ENCODE assay signal across 8 cellular contexts in genomic region chr1:151612506-151613274, GRCh38. TPM values are rescaled to one million over a fixed set of nuclear protein-coding genes. Genes with fewer than 3 reads are reported as not detected.
A peak's percentile ranks its signal among the peaks of the same experiment; 100 is the strongest.
DNase-seq lines count a peak whose midpoint lies in the region; ATAC-seq and TF ChIP-seq lines count a peak whose summit lies in the region.

No MANE protein-coding gene starts in this region.

- ATAC-seq in CD8-positive, alpha-beta T cell: peak; percentile 17
- ATAC-seq in GM21529 (IDR thresholded peaks at IDR 0.05; ENCODE audit: unreplicated experiment): peak; percentile 20
- peak; percentile 13 for ATAC-seq in activated naive CD8-positive, alpha-beta T cell treated with anti-CD3 and anti-CD28 coated beads, Interleukin-2, amount 10 ng/mL, durations not matched to agents 7 days and 5 days (ENCODE audit: low read depth)
- ATAC-seq in left ventricle myocardium superior: peak; percentile 42
- ATAC-seq in psoas muscle: peak; percentile 11 to 25 (median 20)
- no peak for ATAC-seq in GM18517 (IDR thresholded peaks at IDR 0.05; ENCODE audit: unreplicated experiment)
- no peak for ATAC-seq in HG02840 (IDR thresholded peaks at IDR 0.05; ENCODE audit: low FRiP score, unreplicated experiment)

- peak overlapping the region; percentile 93 for H3K4me3 ChIP-seq in CD8-positive, alpha-beta T cell (ENCODE audit: low read depth, low read length)
- H3K4me3 ChIP-seq in psoas muscle: peak overlapping the region; percentile 98

- DNase-seq in CD8-positive, alpha-beta T cell: peak in 4 of 7 experiments; percentile 2 to 34 (median 12)
- DNase-seq in NCI-H345 treated with DMSO at 0.1 percent for 48 hours (lab: John Stamatoyannopoulos, UW; ENCODE audit: unreplicated experiment): peak; percentile 26
- no peak for DNase-seq in activated naive CD8-positive, alpha-beta T cell treated with anti-CD3 and anti-CD28 coated beads, Interleukin-2, amount 10 ng/mL, durations not matched to agents 7 days and 5 days
- no peak for DNase-seq in left ventricle myocardium superior
- DNase-seq in psoas muscle: peak in 1 of 2 donors; percentile 41

- TF ChIP-seq CTCF in CD8-positive, alpha-beta T cell (IDR thresholded peaks at IDR 0.05): no peak
- TF ChIP-seq CTCF in psoas muscle (IDR thresholded peaks at IDR 0.05): no peak

- H3K4me1 Mint-ChIP-seq in CD8-positive, alpha-beta T cell (ENCODE audit: low read depth): peaks cover 41% of the 10 kb centered on the region
- H3K4me1 Mint-ChIP-seq in activated naive CD8-positive, alpha-beta T cell treated with anti-CD3 and anti-CD28 coated beads, Interleukin-2, amount 10 ng/mL, durations not matched to agents 7 days and 5 days: peaks cover 31% of the 10 kb centered on the region

- peaks cover 16% of the 10 kb centered on the region for H3K4me1 ChIP-seq in CD8-positive, alpha-beta T cell (ENCODE audit: insufficient read depth, low read length)
- peaks cover 30% of the 10 kb centered on the region for H3K4me1 ChIP-seq in psoas muscle

- H3K27me3 ChIP-seq in CD8-positive, alpha-beta T cell (ENCODE audit: insufficient read depth, low read length): no peaks in the 10 kb centered on the region
- no peaks in the 10 kb centered on the region for H3K27me3 ChIP-seq in psoas muscle (ENCODE audit: insufficient read depth in 3 of 3, low read length in 2 of 3)

- H3K9me3 Mint-ChIP-seq in CD8-positive, alpha-beta T cell: no peaks in the 10 kb centered on the region
- H3K9me3 Mint-ChIP-seq in activated naive CD8-positive, alpha-beta T cell treated with anti-CD3 and anti-CD28 coated beads, Interleukin-2, amount 10 ng/mL, durations not matched to agents 7 days and 5 days: no peaks in the 10 kb centered on the region

- H3K9me3 ChIP-seq in CD8-positive, alpha-beta T cell (ENCODE audit: low read length): no peaks in the 10 kb centered on the region
- H3K9me3 ChIP-seq in psoas muscle: no peaks in the 10 kb centered on the region

- H3K4me3 Mint-ChIP-seq in CD8-positive, alpha-beta T cell: peak overlapping the region; percentile 99
- H3K4me3 Mint-ChIP-seq in activated naive CD8-positive, alpha-beta T cell treated with anti-CD3 and anti-CD28 coated beads, Interleukin-2, amount 10 ng/mL, durations not matched to agents 7 days and 5 days: peak overlapping the region; percentile 100

- CTCF ChIA-PET in CD8-positive, alpha-beta T cell (lab: Charles Lee): interaction anchor here (1.0 to 1.2 kb wide), 2 partner anchors 19 to 355 kb away, joined by 3 to 4 read pairs; no protein-coding TSS in a partner anchor

- peak overlapping the region; percentile 59 for H3K27ac ChIP-seq in CD8-positive, alpha-beta T cell (ENCODE audit: low read depth, low read length)
- peak overlapping the region; percentile 90 for H3K27ac ChIP-seq in psoas muscle

- POLR2A ChIA-PET in CD8-positive, alpha-beta T cell (lab: Charles Lee): interaction anchor here (0.7 kb wide), 1 partner anchor 150 kb away, joined by 3 read pairs; the partner anchor contains the start of gene MRPL9
- POLR2A ChIA-PET in activated naive CD8-positive, alpha-beta T cell treated with anti-CD3 and anti-CD28 coated beads, Interleukin-2, amount 10 ng/mL, durations not matched to agents 7 days and 5 days (lab: Charles Lee): interaction anchor here (0.5 to 1.2 kb wide), 6 partner anchors 9 to 331 kb away, joined by 3 to 4 read pairs (median 4); no protein-coding TSS in a partner anchor

- peaks cover 4% of the 10 kb centered on the region for H3K27me3 Mint-ChIP-seq in CD8-positive, alpha-beta T cell (ENCODE audit: low read depth)
- peaks cover 4% of the 10 kb centered on the region for H3K27me3 Mint-ChIP-seq in activated naive CD8-positive, alpha-beta T cell treated with anti-CD3 and anti-CD28 coated beads, Interleukin-2, amount 10 ng/mL, durations not matched to agents 7 days and 5 days

- intact Hi-C loops in CD8-positive, alpha-beta T cell (cut with DNase I, micrococcal nuclease): loop anchor here (1.0 to 5.0 kb wide), 11 partner anchors 72 to 735 kb away; partner anchors contain the start of genes MRPL9 (in 2 of the 2), ARNT (in 1 of the 2), C2CD4D (in 1 of the 2) and LYSMD1 (in 1 of the 2)
- intact Hi-C loops in left ventricle myocardium superior (cut with micrococcal nuclease) (no loop called here), psoas muscle (cut with DNase I) (loop anchor here in 1 of 2 donors (10.0 kb wide), 1 partner anchor 52 kb away; no protein-coding TSS in a partner anchor)

- WGBS in psoas muscle, 3 donors: 2 to 4% (median 3%) methylated on average over 26 to 44 of the region's 44 CpGs

- H3K27ac Mint-ChIP-seq in CD8-positive, alpha-beta T cell: peak overlapping the region; percentile 95
- H3K27ac Mint-ChIP-seq in activated naive CD8-positive, alpha-beta T cell treated with anti-CD3 and anti-CD28 coated beads, Interleukin-2, amount 10 ng/mL, durations not matched to agents 7 days and 5 days: peak overlapping the region; percentile 100

- peaks cover 21% of the 10 kb centered on the region for H3K36me3 Mint-ChIP-seq in CD8-positive, alpha-beta T cell
- peaks cover 9% of the 10 kb centered on the region for H3K36me3 Mint-ChIP-seq in activated naive CD8-positive, alpha-beta T cell treated with anti-CD3 and anti-CD28 coated beads, Interleukin-2, amount 10 ng/mL, durations not matched to agents 7 days and 5 days

- H3K36me3 ChIP-seq in CD8-positive, alpha-beta T cell (ENCODE audit: insufficient read depth, low read length): no peaks in the 10 kb centered on the region
- peaks cover 0 to 6% of the 10 kb centered on the region in 2 donors for H3K36me3 ChIP-seq in psoas muscle (ENCODE audit: insufficient read depth in 1 of 2, low read depth in 1 of 2)

RNA-seq across cellular contexts. Expression of gene SNX27, which starts 0.8 kb away (rescaled TPM):
- 10 to 100 TPM in 1 of 2 experiments, 1 to 10 TPM in 1; 9.8 to 12.2 TPM for total RNA-seq in CD8-positive, alpha-beta T cell
- total RNA-seq in activated naive CD8-positive, alpha-beta T cell treated with anti-CD3 and anti-CD28 coated beads, Interleukin-2, amount 10 ng/mL, durations not matched to agents 7 days and 5 days: 10 to 100 TPM; 24.8 to 26.6 TPM
- 33.7 TPM for total RNA-seq in left ventricle myocardium superior
- total RNA-seq in psoas muscle: 10 to 100 TPM; 39.8 to 47.2 (median 43.3) TPM
- polyA plus RNA-seq in psoas muscle: 10 to 100 TPM; 10.7 to 41.0 (median 11.2) TPM

Comparison
In these comparisons a context has a peak if more than half of its experiments do, and no peak if none do; other contexts are left out.
1. ATAC-seq: peak in CD8-positive, alpha-beta T cell (single experiment), GM21529 (single experiment), activated naive CD8-positive, alpha-beta T cell treated with anti-CD3 and anti-CD28 coated beads, Interleukin-2, amount 10 ng/mL, durations not matched to agents 7 days and 5 days (single experiment), left ventricle myocardium superior (single experiment) and psoas muscle (4 of 4); none in GM18517 (single experiment) and HG02840 (single experiment).
2. DNase-seq: peak in CD8-positive, alpha-beta T cell (4 of 7) and NCI-H345 treated with DMSO at 0.1 percent for 48 hours (single experiment); none in activated naive CD8-positive, alpha-beta T cell treated with anti-CD3 and anti-CD28 coated beads, Interleukin-2, amount 10 ng/mL, durations not matched to agents 7 days and 5 days (single experiment) and left ventricle myocardium superior (single experiment).